ENCODE assay signal across 9 cellular contexts in the genomic region with DNA sequence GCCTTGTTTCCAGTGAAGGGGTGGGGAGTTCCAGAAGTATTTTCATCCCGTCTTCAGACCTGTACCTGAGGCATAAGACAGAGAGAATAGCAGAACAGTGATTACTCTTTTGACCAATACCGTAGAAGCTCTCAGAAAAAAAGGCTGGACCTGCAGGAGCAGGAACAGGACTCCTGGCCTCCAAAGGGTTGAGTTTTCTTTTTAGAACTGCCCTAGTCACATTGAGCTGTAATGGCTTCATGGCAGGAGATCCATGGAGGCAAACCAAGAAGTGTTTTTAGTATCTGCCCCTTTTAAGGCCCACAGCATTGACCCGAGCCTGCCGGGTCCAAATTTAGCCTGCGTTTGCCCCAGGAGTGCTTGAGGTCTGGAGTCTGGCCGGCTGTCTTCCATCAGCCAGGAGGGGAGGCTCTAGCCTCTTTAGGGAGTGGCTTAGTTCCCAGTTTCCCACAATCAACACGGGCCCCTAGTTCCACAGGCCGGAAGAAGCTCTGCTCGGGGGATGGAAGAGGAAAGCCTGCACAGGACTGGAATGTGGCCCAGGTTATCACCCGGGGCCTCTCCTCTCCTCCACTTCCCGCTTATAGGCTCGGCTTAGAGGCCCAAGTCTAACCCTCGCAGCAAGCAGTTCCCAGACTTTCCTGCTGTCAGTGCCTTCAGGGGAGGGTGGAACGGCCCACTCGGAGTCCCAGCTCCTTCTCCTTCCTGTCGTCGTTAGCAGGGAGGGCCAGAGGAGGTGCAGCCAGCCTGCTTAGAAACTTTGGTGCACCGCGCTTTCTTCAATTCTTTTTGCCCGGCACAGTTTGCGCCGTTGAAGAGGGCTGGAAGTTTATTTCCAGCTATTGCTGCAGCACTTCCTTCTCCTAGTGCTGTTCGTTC.
A peak's percentile ranks its signal among the peaks of the same experiment; 100 is the strongest.
DNase-seq lines count a peak whose midpoint lies in the region; ATAC-seq and TF ChIP-seq lines count a peak whose summit lies in the region.
"Had no signal": no experiment of that assay in that cellular context is flagged by ENCODE, and none has a peak within 500 bp of the region (broad histone marks: within the 10 kb centered on the region; RNA-seq: fewer than 3 reads in every experiment).

No MANE protein-coding gene starts in this region.

- H3K36me3 ChIP-seq in mesendoderm (ENCODE audit: control insufficient read depth, insufficient read depth, low read length) (no peaks in the 10 kb centered on the region), upper lobe of right lung (no peaks in the 10 kb centered on the region)

- H3K9me3 ChIP-seq in upper lobe of right lung: no peaks in the 10 kb centered on the region

- no peak overlapping the region for H4K8ac ChIP-seq in mesendoderm (ENCODE audit: low read depth, low read length)

- H3K4me3 Mint-ChIP-seq in T-helper 2 cell treated with Interferon-gamma antibody and Interleukin-4, amounts not matched to agents 5 μg/mL and 100 μg/mL, for 36 hours: no peak overlapping the region

- no peak overlapping the region for H3K4me2 ChIP-seq in mesendoderm (ENCODE audit: low read length)

- no peak overlapping the region for H2BK15ac ChIP-seq in mesendoderm (replicated peaks; ENCODE audit: low read depth)

- no peak overlapping the region for H2AK5ac ChIP-seq in mesendoderm (ENCODE audit: low read length)

- H3K27me3 Mint-ChIP-seq in T-helper 2 cell treated with Interferon-gamma antibody and Interleukin-4, amounts not matched to agents 5 μg/mL and 100 μg/mL, for 36 hours (ENCODE audit: low read depth): no peaks in the 10 kb centered on the region

- H3K23ac ChIP-seq in mesendoderm (ENCODE audit: low read length): no peak overlapping the region

- H3K9ac ChIP-seq in mesendoderm (ENCODE audit: low read length): peak overlapping the region; percentile 27

- H3K27me3 ChIP-seq in mesendoderm (ENCODE audit: insufficient read depth, low read length, poor library complexity) (no peaks in the 10 kb centered on the region), upper lobe of right lung (no peaks in the 10 kb centered on the region)

- H3K9me3 Mint-ChIP-seq in T-helper 2 cell treated with Interferon-gamma antibody and Interleukin-4, amounts not matched to agents 5 μg/mL and 100 μg/mL, for 36 hours: no peaks in the 10 kb centered on the region

- no peak for TF ChIP-seq CTCF in upper lobe of right lung (IDR thresholded peaks at IDR 0.05)

- H2BK5ac ChIP-seq in mesendoderm (ENCODE audit: low read length): no peak overlapping the region

- H3K4ac ChIP-seq in mesendoderm (ENCODE audit: low read depth, low read length): no peak overlapping the region

- H3K4me1 Mint-ChIP-seq in T-helper 2 cell treated with Interferon-gamma antibody and Interleukin-4, amounts not matched to agents 5 μg/mL and 100 μg/mL, for 36 hours (ENCODE audit: low read depth): peaks cover 54% of the 10 kb centered on the region

- H2BK120ac ChIP-seq in mesendoderm (ENCODE audit: low read depth, low read length): no peak overlapping the region

- H3K4me1 ChIP-seq in mesendoderm (ENCODE audit: control insufficient read depth, low read depth, low read length) (peaks cover 16% of the 10 kb centered on the region), upper lobe of right lung (peaks cover 53% of the 10 kb centered on the region)

- H3K36me3 Mint-ChIP-seq in T-helper 2 cell treated with Interferon-gamma antibody and Interleukin-4, amounts not matched to agents 5 μg/mL and 100 μg/mL, for 36 hours (ENCODE audit: low read depth): peaks cover 15% of the 10 kb centered on the region

- peak; percentile 63 for ATAC-seq in upper lobe of right lung
- ATAC-seq in GM18873 (IDR thresholded peaks at IDR 0.05; ENCODE audit: low FRiP score, unreplicated experiment): no peak
- ATAC-seq: HCT116 had no signal

- H3K79me1 ChIP-seq in mesendoderm (ENCODE audit: low read length): no peaks in the 10 kb centered on the region

- peak overlapping the region; percentile 25 for H3K18ac ChIP-seq in mesendoderm (ENCODE audit: low read length)

- intact Hi-C loops in upper lobe of right lung (cut with DNase I): no loop called here

- H3K56ac ChIP-seq in mesendoderm (ENCODE audit: low read length): peak overlapping the region; percentile 30

- WGBS in mesendoderm (ENCODE audit: extremely low coverage, insufficient coverage, low lambda C conversion rate): no CpG with 5 or more reads among the region's 23 CpGs

- no peak overlapping the region for H4K5ac ChIP-seq in mesendoderm (ENCODE audit: low read length)

- H3K27ac ChIP-seq in mesendoderm (ENCODE audit: low read depth, low read length) (peak overlapping the region; percentile 48), upper lobe of right lung (peak overlapping the region; percentile 74)

- H3K4me3 ChIP-seq in mesendoderm (ENCODE audit: low read length) (no peak overlapping the region), upper lobe of right lung (peak overlapping the region; percentile 28)

- no peaks in the 10 kb centered on the region for H3K79me2 ChIP-seq in mesendoderm (ENCODE audit: control insufficient read depth, insufficient read depth, low read length)

- H3K27ac Mint-ChIP-seq in T-helper 2 cell treated with Interferon-gamma antibody and Interleukin-4, amounts not matched to agents 5 μg/mL and 100 μg/mL, for 36 hours: peak overlapping the region; percentile 65

- DNase-seq in T-helper 2 cell treated with Interferon-gamma antibody and Interleukin-4, amounts not matched to agents 5 μg/mL and 100 μg/mL, for 36 hours (ENCODE audit: low spot score): no peak
- no peak for DNase-seq in T-helper 2 cell
- peak; percentile 66 for DNase-seq in ecto neural progenitor cell (ENCODE audit: low spot score)
- DNase-seq in mesendoderm: peak; percentile 95
- DNase-seq in upper lobe of right lung: no peak
- DNase-seq in activated gamma-delta T cell (lab: John Stamatoyannopoulos, UW): no peak
- no peak for DNase-seq in NCI-H526 (lab: John Stamatoyannopoulos, UW)

Comparison
In these comparisons a context has a peak if more than half of its experiments do, and no peak if none do; other contexts are left out.
1. DNase-seq: peak in ecto neural progenitor cell (single experiment) and mesendoderm (single experiment); none in T-helper 2 cell treated with Interferon-gamma antibody and Interleukin-4, amounts not matched to agents 5 μg/mL and 100 μg/mL, for 36 hours (single experiment), T-helper 2 cell (0 of 5), upper lobe of right lung (single experiment), activated gamma-delta T cell (single experiment) and NCI-H526 (0 of 2).